In the genomic region with DNA sequence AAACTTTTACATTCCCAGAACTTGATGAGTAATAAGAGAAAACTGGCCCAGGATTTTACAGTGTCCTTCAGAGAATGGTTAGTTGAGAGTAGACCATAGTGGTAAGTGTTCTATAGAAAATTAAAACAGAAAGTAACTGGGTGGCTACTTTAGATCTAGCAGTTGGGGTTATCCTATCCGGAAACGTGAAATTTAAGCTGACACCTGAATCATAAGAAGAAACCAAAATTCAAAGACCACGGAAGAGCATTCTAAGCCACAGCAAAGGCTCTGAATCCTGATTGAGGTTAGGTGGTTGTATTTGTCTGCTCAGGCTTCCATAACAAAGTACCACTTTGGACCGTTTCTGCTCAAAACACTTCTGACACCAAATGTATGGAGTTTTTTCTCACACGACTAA, we compare ENCODE assay signal across 20 cellular contexts. TPM values are rescaled to one million over a fixed set of nuclear protein-coding genes. Genes with fewer than 3 reads are reported as not detected.
DNase-seq lines count a peak whose midpoint lies in the region; ATAC-seq lines count a peak whose summit lies in the region.
"Had no signal": no experiment of that assay in that cellular context is flagged by ENCODE, and none has a peak within 500 bp of the region (broad histone marks: within the 10 kb centered on the region; RNA-seq: fewer than 3 reads in every experiment).

No MANE protein-coding gene starts in this region.

- CTCF ChIA-PET in activated CD4-positive, alpha-beta T cell treated with anti-CD3 and anti-CD28 coated beads for 36 hours (lab: Charles Lee): no interaction called here

- peaks cover 62% of the 10 kb centered on the region for H3K36me3 Mint-ChIP-seq in activated CD4-positive, alpha-beta T cell treated with anti-CD3 and anti-CD28 coated beads for 36 hours (ENCODE audit: low read depth)
- peaks cover 88% of the 10 kb centered on the region for H3K36me3 Mint-ChIP-seq in activated T-helper 17 cell treated with anti-CD3 and anti-CD28 coated beads, Interleukin-2, amount 50 U/mL, for 72 hours (ENCODE audit: low read depth)
- H3K36me3 Mint-ChIP-seq in immature natural killer cell: peaks cover 27 to 53% (median 30%) of the 10 kb centered on the region in 3 donors

- H3K4me1 Mint-ChIP-seq in activated CD4-positive, alpha-beta T cell treated with anti-CD3 and anti-CD28 coated beads for 36 hours: peaks cover 33% of the 10 kb centered on the region
- peaks cover 8% of the 10 kb centered on the region for H3K4me1 Mint-ChIP-seq in activated T-helper 17 cell treated with anti-CD3 and anti-CD28 coated beads, Interleukin-2, amount 50 U/mL, for 72 hours
- H3K4me1 Mint-ChIP-seq in immature natural killer cell: peaks cover 4 to 9% of the 10 kb centered on the region in 2 donors
- H3K4me1 Mint-ChIP-seq: naive B cell had no signal

- H3K27ac Mint-ChIP-seq in activated CD4-positive, alpha-beta T cell treated with anti-CD3 and anti-CD28 coated beads for 36 hours: peak overlapping the region; percentile 60
- H3K27ac Mint-ChIP-seq in activated T-helper 17 cell treated with anti-CD3 and anti-CD28 coated beads, Interleukin-2, amount 50 U/mL, for 72 hours: peak overlapping the region; percentile 48
- H3K27ac Mint-ChIP-seq in immature natural killer cell: peak overlapping the region in 5 of 6 donors; percentile 8 to 62 (median 20)

- intact Hi-C loops in activated CD4-positive, alpha-beta T cell treated with anti-CD3 and anti-CD28 coated beads for 36 hours (cut with DNase I, micrococcal nuclease): loop anchor here in 1 of 2 experiments (5.0 kb wide), 1 partner anchor 80 kb away; the partner anchor contains the start of gene API5

- DNase-seq in activated CD4-positive, alpha-beta T cell treated with anti-CD3 and anti-CD28 coated beads for 36 hours: no peak
- DNase-seq in activated CD4-positive, alpha-beta T cell treated with anti-CD3 and anti-CD28 coated beads for 1 hour: no peak
- DNase-seq in Jurkat, Clone E6-1 (ENCODE audit: low read depth, low spot score): peak; percentile 78
- peak in 2 of 3 donors; percentile 6 to 14 for DNase-seq in immature natural killer cell
- DNase-seq in AG20443 (ENCODE audit: low spot score): no peak
- DNase-seq in 8988T: no peak
- DNase-seq: activated CD4-positive, alpha-beta T cell treated with anti-CD3 and anti-CD28 coated beads, Interleukin-2, amount 50 U/mL, for 48 hours; cortex of kidney; esophagus squamous epithelium; GDM1; left lung; naive B cell; NCI-H1694 treated with DMSO at 0.1 percent for 48 hours; NCI-H524 treated with DMSO at 0.1 percent for 48 hours had no signal

- H3K27me3 Mint-ChIP-seq in activated CD4-positive, alpha-beta T cell treated with anti-CD3 and anti-CD28 coated beads for 36 hours: no peaks in the 10 kb centered on the region
- no peaks in the 10 kb centered on the region for H3K27me3 Mint-ChIP-seq in activated T-helper 17 cell treated with anti-CD3 and anti-CD28 coated beads, Interleukin-2, amount 50 U/mL, for 72 hours
- H3K27me3 Mint-ChIP-seq in immature natural killer cell (ENCODE audit: low read depth in 3 of 3): peaks cover 0 to 7% (median 0%) of the 10 kb centered on the region in 3 donors
- H3K27me3 Mint-ChIP-seq: naive B cell had no signal

- no peaks in the 10 kb centered on the region for H3K9me3 Mint-ChIP-seq in activated CD4-positive, alpha-beta T cell treated with anti-CD3 and anti-CD28 coated beads for 36 hours (ENCODE audit: low read depth)
- H3K9me3 Mint-ChIP-seq in activated T-helper 17 cell treated with anti-CD3 and anti-CD28 coated beads, Interleukin-2, amount 50 U/mL, for 72 hours: no peaks in the 10 kb centered on the region
- H3K9me3 Mint-ChIP-seq in immature natural killer cell: no peaks in the 10 kb centered on the region
- H3K9me3 Mint-ChIP-seq: naive B cell had no signal

- no peak overlapping the region for H3K4me3 Mint-ChIP-seq in activated CD4-positive, alpha-beta T cell treated with anti-CD3 and anti-CD28 coated beads for 36 hours
- H3K4me3 Mint-ChIP-seq in activated T-helper 17 cell treated with anti-CD3 and anti-CD28 coated beads, Interleukin-2, amount 50 U/mL, for 72 hours: peak overlapping the region; percentile 39
- H3K4me3 Mint-ChIP-seq in immature natural killer cell: peak overlapping the region in 1 of 5 donors; percentile 10
- H3K4me3 Mint-ChIP-seq: naive B cell had no signal

- ATAC-seq in activated CD4-positive, alpha-beta T cell treated with anti-CD3 and anti-CD28 coated beads for 36 hours: peak; percentile 70
- peak; percentile 90 for ATAC-seq in activated T-helper 17 cell treated with anti-CD3 and anti-CD28 coated beads, Interleukin-2, amount 50 U/mL, for 72 hours (replicated peaks)
- ATAC-seq in HG02884 (IDR thresholded peaks at IDR 0.05; ENCODE audit: unreplicated experiment): no peak
- ATAC-seq: left lung had no signal

- POLR2A ChIA-PET in activated CD4-positive, alpha-beta T cell treated with anti-CD3 and anti-CD28 coated beads for 36 hours (lab: Charles Lee): no interaction called here

- H3K4me3 ChIP-seq in Jurkat, Clone E6-1 (ENCODE audit: low read length): no peak overlapping the region
- H3K4me3 ChIP-seq: breast epithelium, esophagus squamous epithelium, hepatocyte, left lung, SJSA1, skin epidermis had no signal

RNA-seq across cellular contexts. Expression of gene TTC17, which starts 34.0 kb away (rescaled TPM):
- 10 to 100 TPM; 50.0 to 57.9 TPM for total RNA-seq in activated CD4-positive, alpha-beta T cell treated with anti-CD3 and anti-CD28 coated beads for 36 hours
- polyA plus RNA-seq in Jurkat, Clone E6-1 (2012; ENCODE audit: insufficient read depth, insufficient read length): 57.1 TPM
- 10 to 100 TPM; 58.3 to 77.4 TPM for total RNA-seq in activated T-helper 17 cell treated with anti-CD3 and anti-CD28 coated beads, Interleukin-2, amount 50 U/mL, for 72 hours
- 10 to 100 TPM; 31.3 to 49.1 (median 47.7) TPM for polyA plus RNA-seq in immature natural killer cell

Comparison
In these comparisons a context has a peak if more than half of its experiments do, and no peak if none do; other contexts are left out.
1. DNase-seq: peak in Jurkat, Clone E6-1 (single experiment) and immature natural killer cell (2 of 3); none in activated CD4-positive, alpha-beta T cell treated with anti-CD3 and anti-CD28 coated beads for 36 hours (single experiment), activated CD4-positive, alpha-beta T cell treated with anti-CD3 and anti-CD28 coated beads for 1 hour (single experiment), AG20443 (single experiment) and 8988T (single experiment).
2. Peak in every context shown above with its lines, with median percentiles within 50 percentile points of each other: H3K27ac Mint-ChIP-seq.